8 cellular contexts compared by ENCODE assay signal in genomic region chr14:53542692-53543091, GRCh38.
A peak's percentile ranks its signal among the peaks of the same experiment; 100 is the strongest.
DNase-seq lines count a peak whose midpoint lies in the region; ATAC-seq, FAIRE-seq and TF ChIP-seq lines count a peak whose summit lies in the region.
"Had no signal": no experiment of that assay in that cellular context is flagged by ENCODE, and none has a peak within 500 bp of the region (broad histone marks: within the 10 kb centered on the region; RNA-seq: fewer than 3 reads in every experiment).

No MANE protein-coding gene starts in this region.

- no peak for FAIRE-seq in D721Med (lab: Jason Lieb, UNC)

- TF ChIP-seq CTCF in D721Med (IDR thresholded peaks at IDR 0.05; ENCODE audit: insufficient read depth, missing control alignments) = no peak

- DNase-seq in HT-29 (ENCODE audit: low spot score) (peak; percentile 85), NCI-H774 (lab: John Stamatoyannopoulos, UW) (peak; percentile 26), fibroblast of gingiva (ENCODE audit: low read depth) (peak; percentile 58), smooth muscle cell of the brain vasculature (ENCODE audit: low read depth, low spot score) (peak; percentile 35), D721Med (ENCODE audit: insufficient read length, low spot score) (no peak)
- DNase-seq: activated CD4-positive, alpha-beta T cell treated with anti-CD3 and anti-CD28 coated beads, Interleukin-2, amount 10 ng/mL, durations not matched to agents 7 days and 5 days had no signal

- ATAC-seq in HG02981 (IDR thresholded peaks at IDR 0.05; ENCODE audit: unreplicated experiment) (no peak), HG03439 (IDR thresholded peaks at IDR 0.05; ENCODE audit: unreplicated experiment) (no peak)
